Comparison of ENCODE assay signal across 14 cellular contexts in the genomic region with DNA sequence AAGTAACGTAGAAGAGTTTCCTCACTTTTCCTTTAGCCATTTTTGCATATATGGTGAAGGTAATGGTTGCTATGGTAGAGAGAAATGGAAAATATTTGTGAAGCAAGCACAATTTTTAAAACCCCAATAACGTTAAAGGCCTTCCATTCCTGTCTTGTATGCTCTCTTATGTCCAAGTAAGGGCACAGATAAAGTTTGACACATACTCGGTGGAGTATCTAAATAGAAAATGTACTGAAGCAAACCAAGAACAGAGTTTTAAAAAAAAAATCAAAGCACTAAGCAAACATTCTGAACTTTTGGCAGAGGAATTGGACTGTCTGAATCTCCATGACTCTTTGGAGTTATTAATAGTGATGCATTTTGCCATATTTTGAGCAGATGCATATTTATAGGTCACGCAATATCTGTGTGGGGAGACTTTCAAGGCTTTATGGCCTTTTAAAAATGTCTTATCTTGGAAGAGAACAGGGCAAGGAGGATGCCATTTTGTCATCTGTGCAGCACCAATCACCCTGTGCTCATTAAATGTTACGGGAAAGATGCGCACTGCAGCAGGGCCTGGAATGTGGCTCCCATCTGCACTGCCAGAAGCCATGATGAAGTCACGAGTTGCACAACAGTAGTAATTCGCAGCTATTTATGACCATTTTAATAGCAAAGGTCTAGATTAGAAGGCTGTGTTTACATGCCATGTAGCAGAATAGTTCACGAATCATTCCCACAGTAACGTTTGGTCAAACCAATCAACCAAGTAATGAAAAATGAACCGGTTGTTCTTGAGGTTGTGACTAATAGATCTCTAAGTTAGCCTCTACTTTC. TPM values are rescaled to one million over a fixed set of nuclear protein-coding genes. Genes with fewer than 3 reads are reported as not detected.
A peak's percentile ranks its signal among the peaks of the same experiment; 100 is the strongest.
DNase-seq lines count a peak whose midpoint lies in the region; ATAC-seq and TF ChIP-seq lines count a peak whose summit lies in the region.
"Had no signal": no experiment of that assay in that cellular context is flagged by ENCODE, and none has a peak within 500 bp of the region (broad histone marks: within the 10 kb centered on the region; RNA-seq: fewer than 3 reads in every experiment).

No MANE protein-coding gene starts in this region.

- H3K4me1 Mint-ChIP-seq in progenitor cell of endocrine pancreas (ENCODE audit: low read depth) = peaks cover 1% of the 10 kb centered on the region
- H3K4me1 Mint-ChIP-seq: stimulated activated memory B cell treated with anti-CD40 and anti-IgM and Interleukin-4, amounts not matched to agents 10 μg/mL and 1 μg/mL and 100 μg/mL, for 72 hours had no signal

- H3K27ac Mint-ChIP-seq in progenitor cell of endocrine pancreas = no peak overlapping the region
- H3K27ac Mint-ChIP-seq: stimulated activated memory B cell treated with anti-CD40 and anti-IgM and Interleukin-4, amounts not matched to agents 10 μg/mL and 1 μg/mL and 100 μg/mL, for 72 hours; T-helper 2 cell treated with Interferon-gamma antibody and Interleukin-4, amounts not matched to agents 5 μg/mL and 100 μg/mL, for 36 hours had no signal

- no peak for ATAC-seq in GM19463 (IDR thresholded peaks at IDR 0.05; ENCODE audit: unreplicated experiment)
- ATAC-seq in HG02642 (IDR thresholded peaks at IDR 0.05; ENCODE audit: poor library complexity, unreplicated experiment) = no peak
- ATAC-seq: stimulated activated memory B cell treated with anti-CD40 and anti-IgM and Interleukin-4, amounts not matched to agents 10 μg/mL and 1 μg/mL and 100 μg/mL, for 72 hours had no signal

- H3K36me3 Mint-ChIP-seq in progenitor cell of endocrine pancreas (ENCODE audit: insufficient read depth) = no peaks in the 10 kb centered on the region

- H3K27me3 Mint-ChIP-seq in progenitor cell of endocrine pancreas = no peaks in the 10 kb centered on the region
- H3K27me3 Mint-ChIP-seq: stimulated activated memory B cell treated with anti-CD40 and anti-IgM and Interleukin-4, amounts not matched to agents 10 μg/mL and 1 μg/mL and 100 μg/mL, for 72 hours had no signal

- no peaks in the 10 kb centered on the region for H3K9me3 Mint-ChIP-seq in progenitor cell of endocrine pancreas (ENCODE audit: low read depth)
- H3K9me3 Mint-ChIP-seq: stimulated activated memory B cell treated with anti-CD40 and anti-IgM and Interleukin-4, amounts not matched to agents 10 μg/mL and 1 μg/mL and 100 μg/mL, for 72 hours; T-helper 2 cell treated with Interferon-gamma antibody and Interleukin-4, amounts not matched to agents 5 μg/mL and 100 μg/mL, for 36 hours had no signal

- DNase-seq in EL (peak; percentile 84), RPMI7951 (ENCODE audit: low read depth) (peak; percentile 68), foreskin fibroblast (peak; percentile 92 to 93), skeletal muscle cell (ENCODE audit: low read depth) (peak; percentile 85), progenitor cell of endocrine pancreas (ENCODE audit: low spot score, unreplicated experiment) (no peak), SIG-M5 (lab: John Stamatoyannopoulos, UW) (no peak)
- DNase-seq: activated gamma-delta T cell treated with Interleukin-2 at 50 U/mL for 16 hours; left cardiac atrium; NCI-H446 treated with DMSO at 0.1 percent for 48 hours; stimulated activated CD4-positive, alpha-beta T cell treated with anti-CD3 and anti-CD28 coated beads, Interleukin-1b, Interleukin-23, amount 100 ng/mL, for 48 hours had no signal

- TF ChIP-seq CTCF in foreskin fibroblast (IDR thresholded peaks at IDR 0.05; ENCODE audit: low read depth, low read length) (no peak), progenitor cell of endocrine pancreas (IDR thresholded peaks at IDR 0.05; ENCODE audit: unreplicated experiment) (no peak)

- no peak overlapping the region for H3K4me3 Mint-ChIP-seq in progenitor cell of endocrine pancreas (ENCODE audit: low read depth)
- H3K4me3 Mint-ChIP-seq: stimulated activated memory B cell treated with anti-CD40 and anti-IgM and Interleukin-4, amounts not matched to agents 10 μg/mL and 1 μg/mL and 100 μg/mL, for 72 hours; T-helper 2 cell treated with Interferon-gamma antibody and Interleukin-4, amounts not matched to agents 5 μg/mL and 100 μg/mL, for 36 hours had no signal

- H3K4me3 ChIP-seq in foreskin fibroblast (ENCODE audit: low read depth in 1 of 2, low read length in 2 of 2) (no peak overlapping the region), skeletal muscle cell (ENCODE audit: low read depth, low read length) (no peak overlapping the region)

RNA-seq across cellular contexts. Expression of gene AMIGO2, which starts 23.3 kb away (rescaled TPM):
- total RNA-seq in RPMI7951 (2014; rRNA removed; shearing (Covaris generic)) = 15.7 and 22.9 TPM in 2 replicates
- total RNA-seq in progenitor cell of endocrine pancreas = 9.3 and 10.7 TPM in 2 replicates

RNA-seq across cellular contexts. Expression of gene PCED1B, which starts 23.6 kb away (rescaled TPM):
- 1.6 and 4.2 TPM in 2 replicates for total RNA-seq in RPMI7951 (2014; rRNA removed; shearing (Covaris generic))
- total RNA-seq in progenitor cell of endocrine pancreas = 0.91 and 1.1 TPM in 2 replicates

Comparison
In these comparisons a context has a peak if more than half of its experiments do, and no peak if none do; other contexts are left out.
1. DNase-seq: peak in EL (single experiment), RPMI7951 (single experiment), foreskin fibroblast (2 of 2) and skeletal muscle cell (single experiment); none in progenitor cell of endocrine pancreas (single experiment) and SIG-M5 (single experiment).